Comparison of ENCODE assay signal across 19 cellular contexts in the genomic region with DNA sequence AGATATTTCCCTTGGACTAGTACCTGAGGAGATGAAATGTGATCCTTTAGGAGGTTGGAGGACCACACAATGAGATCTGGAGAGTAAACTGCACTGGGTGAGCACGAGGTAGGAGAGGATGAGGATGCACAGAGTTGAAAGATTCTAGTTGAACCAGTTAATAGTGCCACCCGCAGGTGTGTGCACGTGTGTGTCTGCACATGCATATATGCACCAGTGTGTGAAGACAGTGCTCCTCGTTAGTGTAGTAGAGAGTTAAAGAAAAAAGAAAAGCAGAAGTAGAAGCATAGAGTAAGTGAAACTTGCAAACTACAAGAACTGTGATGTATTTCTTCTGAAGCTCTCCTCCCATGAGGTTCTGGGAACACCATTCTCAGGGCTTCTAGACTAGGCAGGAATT. TPM values are rescaled to one million over a fixed set of nuclear protein-coding genes. Genes with fewer than 3 reads are reported as not detected.
A peak's percentile ranks its signal among the peaks of the same experiment; 100 is the strongest.
DNase-seq lines count a peak whose midpoint lies in the region; ATAC-seq, FAIRE-seq and TF ChIP-seq lines count a peak whose summit lies in the region.
"Had no signal": no experiment of that assay in that cellular context is flagged by ENCODE, and none has a peak within 500 bp of the region (broad histone marks: within the 10 kb centered on the region; RNA-seq: fewer than 3 reads in every experiment).

No MANE protein-coding gene starts in this region.

- peak; percentile 96 for ATAC-seq in GM18505 (IDR thresholded peaks at IDR 0.05; ENCODE audit: unreplicated experiment)
- peak; percentile 81 for ATAC-seq in GM21390 (IDR thresholded peaks at IDR 0.05; ENCODE audit: unreplicated experiment)
- ATAC-seq: naive thymus-derived CD8-positive, alpha-beta T cell had no signal

- no peak overlapping the region for H3K4me3 ChIP-seq in kidney (ENCODE audit: low read length in 2 of 2)
- H3K4me3 ChIP-seq: HAP-1, hepatocyte had no signal

- no peaks in the 10 kb centered on the region for H3K36me3 ChIP-seq in kidney (ENCODE audit: control insufficient read depth in 1 of 2, insufficient read depth in 2 of 2, low read length in 2 of 2)
- H3K36me3 ChIP-seq: HAP-1 had no signal

- intact Hi-C loops in kidney (cut with DNase I): no loop called here

- no peak overlapping the region for H3K9ac ChIP-seq in kidney (ENCODE audit: low read length in 2 of 2)

- H3K27ac ChIP-seq in kidney (ENCODE audit: low read depth in 2 of 2, low read length in 2 of 2): no peak overlapping the region
- H3K27ac ChIP-seq: hepatocyte had no signal

- TF ChIP-seq POLR2A in GM18505 (IDR thresholded peaks at IDR 0.05; ENCODE audit: borderline replicate concordance, extremely low read depth, insufficient read depth, insufficient read length): no peak

- DNase-seq in KBM-7 (peak; percentile 46), germinal center (ENCODE audit: low spot score) (peak; percentile 16), urothelium cell line (ENCODE audit: low spot score) (no peak), kidney (no peak), OCI-M2 (lab: John Stamatoyannopoulos, UW; ENCODE audit: unreplicated experiment) (no peak), DMS153 (lab: John Stamatoyannopoulos, UW) (no peak)
- DNase-seq: activated CD4-positive, alpha-beta T cell treated with anti-CD3 and anti-CD28 coated beads for 4 hours; activated T-cell treated with anti-CD3 and anti-CD28 coated beads, Interleukin-2, amount 50 U/mL, for 4 hours; DMS 273 treated with DMSO at 0.1 percent for 48 hours; naive thymus-derived CD8-positive, alpha-beta T cell; NCI-H1105 treated with DMSO at 0.1 percent for 48 hours; NCI-H446 treated with DMSO at 0.1 percent for 48 hours had no signal

- H3K9me3 ChIP-seq in kidney (ENCODE audit: control insufficient read depth in 1 of 2, low read length in 2 of 2): no peaks in the 10 kb centered on the region
- H3K9me3 ChIP-seq: HAP-1 had no signal

- FAIRE-seq in urothelium cell line (lab: Jason Lieb, UNC): no peak
- no peak for FAIRE-seq in kidney (lab: Jason Lieb, UNC)
- FAIRE-seq: colon, GM19239, RCC 7860 had no signal

- no peak for TF ChIP-seq CTCF in kidney (IDR thresholded peaks at IDR 0.05; ENCODE audit: borderline replicate concordance, extremely low read depth, insufficient read depth)

- H3K4me1 ChIP-seq in kidney (ENCODE audit: control insufficient read depth in 1 of 2, insufficient read depth in 1 of 2, low read depth in 1 of 2, low read length in 2 of 2): no peaks in the 10 kb centered on the region

- in situ Hi-C loops in KBM-7 (cut with MboI; ENCODE audit: low pct_unique_long_range_greater_than_20kb, low sequenced_read_pairs): no loop called here

RNA-seq across cellular contexts. Expression of a gene that starts 8.4 kb away (rescaled TPM):
- 0.82 TPM for total RNA-seq in kidney
- 0.13 TPM for polyA plus RNA-seq in kidney (ENCODE audit: insufficient read depth, low read depth, low replicate concordance)
- polyA plus RNA-seq: naive thymus-derived CD8-positive, alpha-beta T cell had no signal

Comparison
In these comparisons a context has a peak if more than half of its experiments do, and no peak if none do; other contexts are left out.
1. DNase-seq: peak in KBM-7 (single experiment) and germinal center (single experiment); none in urothelium cell line (single experiment), kidney (single experiment), OCI-M2 (single experiment) and DMS153 (single experiment).